In the genomic region with DNA sequence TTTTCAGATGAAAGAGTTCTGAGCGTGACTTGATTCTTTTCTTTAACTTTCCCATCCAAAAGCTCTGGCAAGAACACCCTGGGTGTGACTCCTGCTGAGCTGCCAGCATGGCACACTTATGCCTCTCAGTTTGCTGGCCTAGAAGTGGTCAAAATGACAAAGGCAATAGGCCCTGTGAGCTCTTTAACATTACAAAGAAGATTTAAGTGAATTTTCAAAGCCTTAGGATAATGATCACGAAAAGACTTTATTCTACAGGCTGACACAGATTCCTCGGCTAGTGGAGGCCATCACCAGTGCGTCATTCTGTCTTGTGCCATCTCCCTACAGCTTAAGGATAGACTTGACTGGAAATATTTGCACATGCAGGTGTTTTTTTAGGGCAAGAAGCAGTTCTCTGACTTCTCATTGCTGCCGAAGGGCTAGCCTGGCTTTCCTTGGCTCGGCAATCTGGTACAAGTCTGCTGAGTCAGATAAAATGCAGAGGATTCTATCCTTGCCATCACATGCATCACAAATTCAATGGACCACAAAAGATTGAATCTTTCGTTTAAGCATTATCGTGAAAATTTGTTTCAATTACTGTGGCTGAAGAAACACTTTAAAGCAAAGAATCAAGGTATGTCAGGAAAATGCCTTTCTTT, we compare ENCODE assay signal across 24 cellular contexts.
DNase-seq lines count a peak whose midpoint lies in the region; ATAC-seq, FAIRE-seq and TF ChIP-seq lines count a peak whose summit lies in the region.
"Had no signal": no experiment of that assay in that cellular context is flagged by ENCODE, and none has a peak within 500 bp of the region (broad histone marks: within the 10 kb centered on the region; RNA-seq: fewer than 3 reads in every experiment).

No MANE protein-coding gene starts in this region.

- H3K18ac ChIP-seq in neuronal stem cell (ENCODE audit: low read length) = no peak overlapping the region

- H2BK15ac ChIP-seq in neuronal stem cell (ENCODE audit: low read length) = no peak overlapping the region

- DNase-seq in NCI-H345 (lab: John Stamatoyannopoulos, UW) (peak; percentile 3), NCI-H345 treated with DMSO at 0.1 percent for 48 hours (lab: John Stamatoyannopoulos, UW; ENCODE audit: unreplicated experiment) (no peak), astrocyte (ENCODE audit: low read depth) (no peak), iPS DF 6.9 (ENCODE audit: low read depth, low spot score) (peak; percentile 27), neuronal stem cell (ENCODE audit: low spot score) (peak; percentile 3), psoas muscle (no peak), small intestine (no peak)
- DNase-seq in stimulated activated naive CD8-positive, alpha-beta T cell treated with anti-CD3 and anti-CD28 coated beads, Interleukin-15, Interleukin-2, amounts not matched to agents 100 U/mL and 50 U/mL, for 24 hours = no peak
- DNase-seq: 8988T; BE2C; CD4-positive, CD25-positive, alpha-beta regulatory T cell; COR-L47; DMS 273 treated with DMSO at 0.1 percent for 48 hours; DND-41; GDM1; GOT3; Karpas-422; NCI-H1436; NCI-H1930; NCI-H2171 treated with DMSO at 0.1 percent for 48 hours; NCI-H510A treated with DMSO at 0.1 percent for 48 hours; NCI-H82; PC-9 had no signal

- H2BK5ac ChIP-seq in neuronal stem cell (ENCODE audit: low read length) = no peak overlapping the region

- no peak for FAIRE-seq in astrocyte (lab: Jason Lieb, UNC)
- no peak for FAIRE-seq in small intestine (lab: Jason Lieb, UNC)

- TF ChIP-seq CTCF in astrocyte (IDR thresholded peaks at IDR 0.05; ENCODE audit: insufficient read depth, low read depth, low read length) (no peak), psoas muscle (IDR thresholded peaks at IDR 0.05) (no peak)

- no peaks in the 10 kb centered on the region for H3K4me1 Mint-ChIP-seq in astrocyte (ENCODE audit: low read depth, unreplicated experiment)
- H3K4me1 Mint-ChIP-seq: CD4-positive, CD25-positive, alpha-beta regulatory T cell; IgD-negative memory B cell had no signal

- ATAC-seq in stimulated activated naive CD8-positive, alpha-beta T cell treated with anti-CD3 and anti-CD28 coated beads, Interleukin-15, Interleukin-2, amounts not matched to agents 100 U/mL and 50 U/mL, for 24 hours = no peak
- ATAC-seq in psoas muscle = no peak

- H3K23ac ChIP-seq in neuronal stem cell (ENCODE audit: low read depth, low read length, poor library complexity) = no peak overlapping the region

- H3K14ac ChIP-seq in neuronal stem cell (ENCODE audit: low read length) = no peak overlapping the region

- H3K4ac ChIP-seq in neuronal stem cell (ENCODE audit: low read length) = no peak overlapping the region

- no peak overlapping the region for H2AK5ac ChIP-seq in neuronal stem cell (ENCODE audit: low read depth, low read length)

- H2BK120ac ChIP-seq in neuronal stem cell (ENCODE audit: low read depth, low read length) = no peak overlapping the region

- H3K27me3 ChIP-seq in astrocyte (ENCODE audit: insufficient read depth, low read length) = no peaks in the 10 kb centered on the region
- no peaks in the 10 kb centered on the region for H3K27me3 ChIP-seq in iPS DF 6.9 (ENCODE audit: control insufficient read depth, insufficient read depth, low read length)
- no peaks in the 10 kb centered on the region for H3K27me3 ChIP-seq in neuronal stem cell (ENCODE audit: control insufficient read depth in 3 of 3, insufficient read depth in 3 of 3, low read depth in 1 of 3, low read length in 3 of 3)
- no peaks in the 10 kb centered on the region for H3K27me3 ChIP-seq in psoas muscle (ENCODE audit: insufficient read depth in 3 of 3, low read length in 2 of 3)
- H3K27me3 ChIP-seq in small intestine (ENCODE audit: control insufficient read depth in 2 of 2, insufficient read depth in 2 of 2, low read length in 2 of 2) = no peaks in the 10 kb centered on the region
- H3K27me3 ChIP-seq: BE2C had no signal

- H3K36me3 Mint-ChIP-seq in astrocyte (ENCODE audit: low read depth, unreplicated experiment) = no peaks in the 10 kb centered on the region
- H3K36me3 Mint-ChIP-seq: CD4-positive, CD25-positive, alpha-beta regulatory T cell; IgD-negative memory B cell had no signal

- H3K9ac ChIP-seq in astrocyte (ENCODE audit: low read length) = no peak overlapping the region
- H3K9ac ChIP-seq in neuronal stem cell (ENCODE audit: low read depth, low read length, poor library complexity) = no peak overlapping the region

- no peak overlapping the region for H3K4me3 ChIP-seq in astrocyte (ENCODE audit: insufficient read depth, low read depth, low read length)
- no peak overlapping the region for H3K4me3 ChIP-seq in iPS DF 6.9 (ENCODE audit: low read length)
- H3K4me3 ChIP-seq in neuronal stem cell (ENCODE audit: low read length in 2 of 2) = no peak overlapping the region
- no peak overlapping the region for H3K4me3 ChIP-seq in psoas muscle
- no peak overlapping the region for H3K4me3 ChIP-seq in small intestine (ENCODE audit: low read depth in 1 of 2, low read length in 2 of 2)
- H3K4me3 ChIP-seq: PC-9 had no signal

- no CpG with 5 or more reads among the region's 8 CpGs for WGBS in iPS DF 6.9 (ENCODE audit: insufficient coverage, insufficient read length)
- WGBS in neuronal stem cell (ENCODE audit: extremely low coverage in 2 of 2, insufficient read length in 2 of 2, insufficient replicate concordance in 1 of 2), 2 donors = no CpG with 5 or more reads among the region's 8 CpGs
- WGBS in psoas muscle, 3 donors = 34 to 41% (median 38%) methylated on average over 8 of the region's 8 CpGs
- WGBS in small intestine, 3 donors = 54 to 69% (median 60%) methylated on average over 8 of the region's 8 CpGs

- H4K91ac ChIP-seq in neuronal stem cell (ENCODE audit: low read depth, low read length, poor library complexity) = no peak overlapping the region

- H3K4me1 ChIP-seq in astrocyte (ENCODE audit: insufficient read depth, low read length) (no peaks in the 10 kb centered on the region), iPS DF 6.9 (ENCODE audit: control insufficient read depth, insufficient read depth, low read length) (0 out of 2 replicates have a peak, but pooled peaks cover 2% of the 10 kb centered on the region), neuronal stem cell (ENCODE audit: control insufficient read depth in 2 of 2, insufficient read depth in 1 of 2, low read depth in 1 of 2, low read length in 2 of 2) (peaks cover 0 to 5% of the 10 kb centered on the region in 2 donors), psoas muscle (no peaks in the 10 kb centered on the region), small intestine (ENCODE audit: control insufficient read depth in 2 of 2, insufficient read depth in 1 of 2, low read depth in 1 of 2, low read length in 1 of 2) (no peaks in the 10 kb centered on the region)
- H3K4me1 ChIP-seq: BE2C had no signal

- H3K9me3 ChIP-seq in astrocyte (ENCODE audit: insufficient read depth, low read depth, low read length) = no peaks in the 10 kb centered on the region
- no peaks in the 10 kb centered on the region for H3K9me3 ChIP-seq in iPS DF 6.9 (ENCODE audit: control insufficient read depth, insufficient read depth, low read length)
- no peaks in the 10 kb centered on the region for H3K9me3 ChIP-seq in neuronal stem cell (replicated peaks in 1 of 2; ENCODE audit: control insufficient read depth in 2 of 2, insufficient read depth in 1 of 2, low read depth in 1 of 2, low read length in 2 of 2)
- H3K9me3 ChIP-seq in psoas muscle = no peaks in the 10 kb centered on the region
- H3K9me3 ChIP-seq in small intestine (ENCODE audit: control insufficient read depth, low read depth) = no peaks in the 10 kb centered on the region
- H3K9me3 ChIP-seq: BE2C had no signal

- no peaks in the 10 kb centered on the region for H3K9me3 Mint-ChIP-seq in astrocyte (ENCODE audit: unreplicated experiment)
- H3K9me3 Mint-ChIP-seq: CD4-positive, CD25-positive, alpha-beta regulatory T cell; IgD-negative memory B cell had no signal

- H2AFZ ChIP-seq in astrocyte (ENCODE audit: low read depth, low read length) (peak overlapping the region; percentile 42), neuronal stem cell (ENCODE audit: low read length) (no peak overlapping the region)
- H2AFZ ChIP-seq: PC-9 had no signal

- H3K27me3 Mint-ChIP-seq in astrocyte (ENCODE audit: low read depth, unreplicated experiment) = peaks cover 3% of the 10 kb centered on the region

- no peak overlapping the region for H3K27ac Mint-ChIP-seq in astrocyte (ENCODE audit: unreplicated experiment)
- H3K27ac Mint-ChIP-seq: CD4-positive, CD25-positive, alpha-beta regulatory T cell; IgD-negative memory B cell had no signal

- intact Hi-C loops in psoas muscle (cut with DNase I) = no loop called here

- H3K4me2 ChIP-seq in astrocyte (ENCODE audit: low read length) (no peak overlapping the region), neuronal stem cell (ENCODE audit: insufficient read depth, low read length, poor library complexity, severe bottlenecking) (no peak overlapping the region)
- H3K4me2 ChIP-seq: PC-9 had no signal

- H4K20me1 ChIP-seq in astrocyte (ENCODE audit: insufficient read depth, low read length) = no peaks in the 10 kb centered on the region

- no peaks in the 10 kb centered on the region for H3K36me3 ChIP-seq in astrocyte (ENCODE audit: insufficient read depth, low read length)
- H3K36me3 ChIP-seq in iPS DF 6.9 (ENCODE audit: control insufficient read depth, insufficient read depth, low read length) = no peaks in the 10 kb centered on the region; the same call in 1 of the 2 replicates
- no peaks in the 10 kb centered on the region for H3K36me3 ChIP-seq in neuronal stem cell (replicated peaks in 1 of 2; ENCODE audit: control insufficient read depth in 2 of 2, insufficient read depth in 2 of 2, low read length in 2 of 2)
- H3K36me3 ChIP-seq in psoas muscle (ENCODE audit: insufficient read depth in 1 of 2, low read depth in 1 of 2) = no peaks in the 10 kb centered on the region
- H3K36me3 ChIP-seq in small intestine (ENCODE audit: control insufficient read depth in 2 of 2, insufficient read depth in 2 of 2, low read length in 2 of 2) = no peaks in the 10 kb centered on the region
- H3K36me3 ChIP-seq: BE2C had no signal

- H3K79me2 ChIP-seq in astrocyte (ENCODE audit: insufficient read depth, low read length) = no peaks in the 10 kb centered on the region

- H4K8ac ChIP-seq in neuronal stem cell (ENCODE audit: low read depth, low read length) = no peak overlapping the region

- H3K4me3 Mint-ChIP-seq in astrocyte (ENCODE audit: unreplicated experiment) = no peak overlapping the region
- H3K4me3 Mint-ChIP-seq: CD4-positive, CD25-positive, alpha-beta regulatory T cell; IgD-negative memory B cell had no signal

- no peak overlapping the region for H2BK12ac ChIP-seq in neuronal stem cell (ENCODE audit: low read length)

- no peaks in the 10 kb centered on the region for H3K79me1 ChIP-seq in neuronal stem cell (ENCODE audit: low read depth, low read length)

- H3K27ac ChIP-seq in astrocyte (ENCODE audit: low read depth, low read length) (no peak overlapping the region), iPS DF 6.9 (ENCODE audit: low read length) (no peak overlapping the region), neuronal stem cell (replicated peaks; ENCODE audit: low read length) (no peak overlapping the region), psoas muscle (no peak overlapping the region), small intestine (ENCODE audit: low read depth in 1 of 2, low read length in 1 of 2) (no peak overlapping the region)
- H3K27ac ChIP-seq: PC-9 had no signal

Comparison
In these comparisons a context has a peak if more than half of its experiments do, and no peak if none do; other contexts are left out.
1. DNase-seq: peak in NCI-H345 (single experiment), iPS DF 6.9 (single experiment) and neuronal stem cell (single experiment); none in NCI-H345 treated with DMSO at 0.1 percent for 48 hours (single experiment), astrocyte (single experiment), stimulated activated naive CD8-positive, alpha-beta T cell treated with anti-CD3 and anti-CD28 coated beads, Interleukin-15, Interleukin-2, amounts not matched to agents 100 U/mL and 50 U/mL, for 24 hours (single experiment), psoas muscle (0 of 2) and small intestine (single experiment).